Comparison of ENCODE assay signal across 1 cellular context in the genomic region with DNA sequence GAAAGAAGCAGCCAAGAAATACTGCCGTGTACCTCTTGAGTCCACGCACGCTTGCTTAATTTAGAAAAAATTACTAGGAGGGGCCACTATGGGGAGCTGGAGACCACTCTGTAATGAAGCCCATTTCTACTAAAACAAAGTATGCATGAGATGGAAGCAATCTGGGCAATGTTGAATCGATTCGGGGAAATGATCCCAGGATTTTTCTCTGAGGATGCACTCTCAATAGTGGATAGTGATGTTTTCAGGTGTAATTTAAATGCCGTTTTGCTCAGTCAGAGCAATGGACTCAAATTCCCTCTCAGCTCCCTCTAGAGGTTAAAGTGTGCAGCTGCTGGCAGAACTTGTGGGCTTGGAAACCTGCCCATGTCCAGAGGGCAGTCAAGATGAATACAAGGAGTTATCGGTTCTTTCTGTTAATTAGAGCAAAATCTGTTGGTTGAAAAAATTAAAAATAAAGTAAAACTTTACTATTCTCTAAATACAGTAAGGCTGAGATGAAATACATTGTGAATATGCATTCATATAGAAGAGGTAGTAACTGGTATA.
TF ChIP-seq lines count a peak whose summit lies in the region.

No MANE protein-coding gene starts in this region.

TF ChIP-seq in K562, 482 proteins besides CTCF, POLR2A, EP300 and RAD21 (continued from another document and continues in another):
- TF ChIP-seq, protein P1, sequence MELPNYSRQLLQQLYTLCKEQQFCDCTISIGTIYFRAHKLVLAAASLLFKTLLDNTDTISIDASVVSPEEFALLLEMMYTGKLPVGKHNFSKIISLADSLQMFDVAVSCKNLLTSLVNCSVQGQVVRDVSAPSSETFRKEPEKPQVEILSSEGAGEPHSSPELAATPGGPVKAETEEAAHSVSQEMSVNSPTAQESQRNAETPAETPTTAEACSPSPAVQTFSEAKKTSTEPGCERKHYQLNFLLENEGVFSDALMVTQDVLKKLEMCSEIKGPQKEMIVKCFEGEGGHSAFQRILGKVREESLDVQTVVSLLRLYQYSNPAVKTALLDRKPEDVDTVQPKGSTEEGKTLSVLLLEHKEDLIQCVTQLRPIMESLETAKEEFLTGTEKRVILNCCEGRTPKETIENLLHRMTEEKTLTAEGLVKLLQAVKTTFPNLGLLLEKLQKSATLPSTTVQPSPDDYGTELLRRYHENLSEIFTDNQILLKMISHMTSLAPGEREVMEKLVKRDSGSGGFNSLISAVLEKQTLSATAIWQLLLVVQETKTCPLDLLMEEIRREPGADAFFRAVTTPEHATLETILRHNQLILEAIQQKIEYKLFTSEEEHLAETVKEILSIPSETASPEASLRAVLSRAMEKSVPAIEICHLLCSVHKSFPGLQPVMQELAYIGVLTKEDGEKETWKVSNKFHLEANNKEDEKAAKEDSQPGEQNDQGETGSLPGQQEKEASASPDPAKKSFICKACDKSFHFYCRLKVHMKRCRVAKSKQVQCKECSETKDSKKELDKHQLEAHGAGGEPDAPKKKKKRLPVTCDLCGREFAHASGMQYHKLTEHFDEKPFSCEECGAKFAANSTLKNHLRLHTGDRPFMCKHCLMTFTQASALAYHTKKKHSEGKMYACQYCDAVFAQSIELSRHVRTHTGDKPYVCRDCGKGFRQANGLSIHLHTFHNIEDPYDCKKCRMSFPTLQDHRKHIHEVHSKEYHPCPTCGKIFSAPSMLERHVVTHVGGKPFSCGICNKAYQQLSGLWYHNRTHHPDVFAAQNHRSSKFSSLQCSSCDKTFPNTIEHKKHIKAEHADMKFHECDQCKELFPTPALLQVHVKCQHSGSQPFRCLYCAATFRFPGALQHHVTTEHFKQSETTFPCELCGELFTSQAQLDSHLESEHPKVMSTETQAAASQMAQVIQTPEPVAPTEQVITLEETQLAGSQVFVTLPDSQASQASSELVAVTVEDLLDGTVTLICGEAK (IDR thresholded peaks at IDR 0.05), result no peak
- TF ChIP-seq, protein P1 (CRISPR knock-in tag; IDR thresholded peaks at IDR 0.05), result no peak
- TF ChIP-seq ZBTB1 (CRISPR knock-in tag; IDR thresholded peaks at IDR 0.05; ENCODE audit: borderline replicate concordance, low read depth), result no peak
- no peak for TF ChIP-seq PTRF (tag; IDR thresholded peaks at IDR 0.05)
- TF ChIP-seq, protein P2, sequence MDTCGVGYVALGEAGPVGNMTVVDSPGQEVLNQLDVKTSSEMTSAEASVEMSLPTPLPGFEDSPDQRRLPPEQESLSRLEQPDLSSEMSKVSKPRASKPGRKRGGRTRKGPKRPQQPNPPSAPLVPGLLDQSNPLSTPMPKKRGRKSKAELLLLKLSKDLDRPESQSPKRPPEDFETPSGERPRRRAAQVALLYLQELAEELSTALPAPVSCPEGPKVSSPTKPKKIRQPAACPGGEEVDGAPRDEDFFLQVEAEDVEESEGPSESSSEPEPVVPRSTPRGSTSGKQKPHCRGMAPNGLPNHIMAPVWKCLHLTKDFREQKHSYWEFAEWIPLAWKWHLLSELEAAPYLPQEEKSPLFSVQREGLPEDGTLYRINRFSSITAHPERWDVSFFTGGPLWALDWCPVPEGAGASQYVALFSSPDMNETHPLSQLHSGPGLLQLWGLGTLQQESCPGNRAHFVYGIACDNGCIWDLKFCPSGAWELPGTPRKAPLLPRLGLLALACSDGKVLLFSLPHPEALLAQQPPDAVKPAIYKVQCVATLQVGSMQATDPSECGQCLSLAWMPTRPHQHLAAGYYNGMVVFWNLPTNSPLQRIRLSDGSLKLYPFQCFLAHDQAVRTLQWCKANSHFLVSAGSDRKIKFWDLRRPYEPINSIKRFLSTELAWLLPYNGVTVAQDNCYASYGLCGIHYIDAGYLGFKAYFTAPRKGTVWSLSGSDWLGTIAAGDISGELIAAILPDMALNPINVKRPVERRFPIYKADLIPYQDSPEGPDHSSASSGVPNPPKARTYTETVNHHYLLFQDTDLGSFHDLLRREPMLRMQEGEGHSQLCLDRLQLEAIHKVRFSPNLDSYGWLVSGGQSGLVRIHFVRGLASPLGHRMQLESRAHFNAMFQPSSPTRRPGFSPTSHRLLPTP (IDR thresholded peaks at IDR 0.05; ENCODE audit: borderline replicate concordance, extremely low read depth, insufficient read length), result no peak
- TF ChIP-seq NCOA4 (IDR thresholded peaks at IDR 0.05; ENCODE audit: partially characterized antibody), result no peak
- TF ChIP-seq CXXC5 (CRISPR knock-in tag; IDR thresholded peaks at IDR 0.05), result 0 out of 2 replicates have a peak, but pooled peaks have one; percentile 17
- TF ChIP-seq, protein P3, sequence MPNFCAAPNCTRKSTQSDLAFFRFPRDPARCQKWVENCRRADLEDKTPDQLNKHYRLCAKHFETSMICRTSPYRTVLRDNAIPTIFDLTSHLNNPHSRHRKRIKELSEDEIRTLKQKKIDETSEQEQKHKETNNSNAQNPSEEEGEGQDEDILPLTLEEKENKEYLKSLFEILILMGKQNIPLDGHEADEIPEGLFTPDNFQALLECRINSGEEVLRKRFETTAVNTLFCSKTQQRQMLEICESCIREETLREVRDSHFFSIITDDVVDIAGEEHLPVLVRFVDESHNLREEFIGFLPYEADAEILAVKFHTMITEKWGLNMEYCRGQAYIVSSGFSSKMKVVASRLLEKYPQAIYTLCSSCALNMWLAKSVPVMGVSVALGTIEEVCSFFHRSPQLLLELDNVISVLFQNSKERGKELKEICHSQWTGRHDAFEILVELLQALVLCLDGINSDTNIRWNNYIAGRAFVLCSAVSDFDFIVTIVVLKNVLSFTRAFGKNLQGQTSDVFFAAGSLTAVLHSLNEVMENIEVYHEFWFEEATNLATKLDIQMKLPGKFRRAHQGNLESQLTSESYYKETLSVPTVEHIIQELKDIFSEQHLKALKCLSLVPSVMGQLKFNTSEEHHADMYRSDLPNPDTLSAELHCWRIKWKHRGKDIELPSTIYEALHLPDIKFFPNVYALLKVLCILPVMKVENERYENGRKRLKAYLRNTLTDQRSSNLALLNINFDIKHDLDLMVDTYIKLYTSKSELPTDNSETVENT (CRISPR knock-in tag; IDR thresholded peaks at IDR 0.05), result no peak
- TF ChIP-seq POLR2G (IDR thresholded peaks at IDR 0.05; ENCODE audit: low read depth, low read length), result no peak
- no peak for TF ChIP-seq PTBP1 (IDR thresholded peaks at IDR 0.05; ENCODE audit: low read depth, low read length)
- TF ChIP-seq SRSF1 (IDR thresholded peaks at IDR 0.05; ENCODE audit: low read depth, low read length), result no peak
- peak; percentile 53 for TF ChIP-seq SMC3 (conservative IDR thresholded peaks at IDR 0.05; ENCODE audit: insufficient read depth, low read depth, low read length)
- TF ChIP-seq POU5F1 (IDR thresholded peaks at IDR 0.05; ENCODE audit: borderline replicate concordance, low read depth, low read length, partially characterized antibody), result no peak
- TF ChIP-seq HNRNPH1 (optimal IDR thresholded peaks at IDR 0.05; ENCODE audit: low read depth, low read length), result no peak
- no peak for TF ChIP-seq NELFE (IDR thresholded peaks at IDR 0.05; ENCODE audit: insufficient read depth, insufficient read length)
- no peak for TF ChIP-seq FOXM1 (IDR thresholded peaks at IDR 0.05; ENCODE audit: low read depth)
- no peak for TF ChIP-seq FOXM1 (CRISPR knock-in tag; IDR thresholded peaks at IDR 0.05; ENCODE audit: low read depth)
- TF ChIP-seq MAFG (tag; conservative IDR thresholded peaks at IDR 0.05), result 0 out of 2 replicates have a peak, but pooled peaks have one; percentile 4
- TF ChIP-seq EWSR1 (IDR thresholded peaks at IDR 0.05; ENCODE audit: borderline replicate concordance, low read depth, partially characterized antibody), result no peak
- TF ChIP-seq, protein P4, sequence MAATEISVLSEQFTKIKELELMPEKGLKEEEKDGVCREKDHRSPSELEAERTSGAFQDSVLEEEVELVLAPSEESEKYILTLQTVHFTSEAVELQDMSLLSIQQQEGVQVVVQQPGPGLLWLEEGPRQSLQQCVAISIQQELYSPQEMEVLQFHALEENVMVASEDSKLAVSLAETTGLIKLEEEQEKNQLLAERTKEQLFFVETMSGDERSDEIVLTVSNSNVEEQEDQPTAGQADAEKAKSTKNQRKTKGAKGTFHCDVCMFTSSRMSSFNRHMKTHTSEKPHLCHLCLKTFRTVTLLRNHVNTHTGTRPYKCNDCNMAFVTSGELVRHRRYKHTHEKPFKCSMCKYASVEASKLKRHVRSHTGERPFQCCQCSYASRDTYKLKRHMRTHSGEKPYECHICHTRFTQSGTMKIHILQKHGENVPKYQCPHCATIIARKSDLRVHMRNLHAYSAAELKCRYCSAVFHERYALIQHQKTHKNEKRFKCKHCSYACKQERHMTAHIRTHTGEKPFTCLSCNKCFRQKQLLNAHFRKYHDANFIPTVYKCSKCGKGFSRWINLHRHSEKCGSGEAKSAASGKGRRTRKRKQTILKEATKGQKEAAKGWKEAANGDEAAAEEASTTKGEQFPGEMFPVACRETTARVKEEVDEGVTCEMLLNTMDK (IDR thresholded peaks at IDR 0.05; ENCODE audit: borderline replicate concordance, insufficient read depth, low read depth, low read length, poor library complexity, severe bottlenecking), result peak; percentile 14
- 0 out of 4 replicates have a peak, but pooled peaks of 1 of the 2 experiments have one; percentile 38 for TF ChIP-seq ARNT (IDR thresholded peaks at IDR 0.05)
- TF ChIP-seq, protein P5, sequence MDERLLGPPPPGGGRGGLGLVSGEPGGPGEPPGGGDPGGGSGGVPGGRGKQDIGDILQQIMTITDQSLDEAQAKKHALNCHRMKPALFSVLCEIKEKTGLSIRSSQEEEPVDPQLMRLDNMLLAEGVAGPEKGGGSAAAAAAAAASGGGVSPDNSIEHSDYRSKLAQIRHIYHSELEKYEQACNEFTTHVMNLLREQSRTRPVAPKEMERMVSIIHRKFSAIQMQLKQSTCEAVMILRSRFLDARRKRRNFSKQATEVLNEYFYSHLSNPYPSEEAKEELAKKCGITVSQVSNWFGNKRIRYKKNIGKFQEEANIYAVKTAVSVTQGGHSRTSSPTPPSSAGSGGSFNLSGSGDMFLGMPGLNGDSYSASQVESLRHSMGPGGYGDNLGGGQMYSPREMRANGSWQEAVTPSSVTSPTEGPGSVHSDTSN (CRISPR knock-in tag; IDR thresholded peaks at IDR 0.05; ENCODE audit: low read depth), result no peak
- TF ChIP-seq, protein P5 (tag; conservative IDR thresholded peaks at IDR 0.05; ENCODE audit: low read depth), result no peak
- TF ChIP-seq MTA2 (IDR thresholded peaks at IDR 0.05; ENCODE audit: low read depth), result no peak
- peak; percentile 72; the same call in 1 of the 2 replicates for TF ChIP-seq CC2D1A (IDR thresholded peaks at IDR 0.05)
- TF ChIP-seq, protein P6, sequence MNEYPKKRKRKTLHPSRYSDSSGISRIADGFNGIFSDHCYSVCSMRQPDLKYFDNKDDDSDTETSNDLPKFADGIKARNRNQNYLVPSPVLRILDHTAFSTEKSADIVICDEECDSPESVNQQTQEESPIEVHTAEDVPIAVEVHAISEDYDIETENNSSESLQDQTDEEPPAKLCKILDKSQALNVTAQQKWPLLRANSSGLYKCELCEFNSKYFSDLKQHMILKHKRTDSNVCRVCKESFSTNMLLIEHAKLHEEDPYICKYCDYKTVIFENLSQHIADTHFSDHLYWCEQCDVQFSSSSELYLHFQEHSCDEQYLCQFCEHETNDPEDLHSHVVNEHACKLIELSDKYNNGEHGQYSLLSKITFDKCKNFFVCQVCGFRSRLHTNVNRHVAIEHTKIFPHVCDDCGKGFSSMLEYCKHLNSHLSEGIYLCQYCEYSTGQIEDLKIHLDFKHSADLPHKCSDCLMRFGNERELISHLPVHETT (CRISPR knock-in tag; conservative IDR thresholded peaks at IDR 0.05 in 1 of 2, IDR thresholded peaks at IDR 0.05 in 1 of 2), result no peak
- no peak for TF ChIP-seq BDP1 (IDR thresholded peaks at IDR 0.05; ENCODE audit: insufficient read depth, insufficient read length)
- no peak for TF ChIP-seq PRPF4 (IDR thresholded peaks at IDR 0.05; ENCODE audit: insufficient read depth, low read depth, low read length, poor library complexity, severe bottlenecking)
- TF ChIP-seq, protein P7, sequence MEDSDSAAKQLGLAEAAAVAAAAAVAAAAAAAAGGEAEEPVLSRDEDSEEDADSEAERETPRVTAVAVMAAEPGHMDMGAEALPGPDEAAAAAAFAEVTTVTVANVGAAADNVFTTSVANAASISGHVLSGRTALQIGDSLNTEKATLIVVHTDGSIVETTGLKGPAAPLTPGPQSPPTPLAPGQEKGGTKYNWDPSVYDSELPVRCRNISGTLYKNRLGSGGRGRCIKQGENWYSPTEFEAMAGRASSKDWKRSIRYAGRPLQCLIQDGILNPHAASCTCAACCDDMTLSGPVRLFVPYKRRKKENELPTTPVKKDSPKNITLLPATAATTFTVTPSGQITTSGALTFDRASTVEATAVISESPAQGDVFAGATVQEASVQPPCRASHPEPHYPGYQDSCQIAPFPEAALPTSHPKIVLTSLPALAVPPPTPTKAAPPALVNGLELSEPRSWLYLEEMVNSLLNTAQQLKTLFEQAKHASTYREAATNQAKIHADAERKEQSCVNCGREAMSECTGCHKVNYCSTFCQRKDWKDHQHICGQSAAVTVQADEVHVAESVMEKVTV (CRISPR knock-in tag; IDR thresholded peaks at IDR 0.05), result peak; percentile 78
- TF ChIP-seq HEY1 (CRISPR knock-in tag; IDR thresholded peaks at IDR 0.05; ENCODE audit: borderline replicate concordance), result no peak
